ENCODE assay signal across 27 cellular contexts in genomic region chr2:70211595-70211994, GRCh38. TPM values are rescaled to one million over a fixed set of nuclear protein-coding genes. Genes with fewer than 3 reads are reported as not detected.
DNase-seq lines count a peak whose midpoint lies in the region; ATAC-seq, FAIRE-seq and TF ChIP-seq lines count a peak whose summit lies in the region.
"Had no signal": no experiment of that assay in that cellular context is flagged by ENCODE, and none has a peak within 500 bp of the region (broad histone marks: within the 10 kb centered on the region; RNA-seq: fewer than 3 reads in every experiment).

No MANE protein-coding gene starts in this region.

- H3K27me3 ChIP-seq in K562 (ENCODE audit: control insufficient read depth in 2 of 2, insufficient read depth in 2 of 2, low read length in 2 of 2): no peaks in the 10 kb centered on the region

- no TSS peak for BruUV-seq in K562 (replicated peaks; lab: Mats Ljungman, UMichigan)

- POLR2A ChIA-PET in A549 (lab: Yijun Ruan, JAX) (no interaction called here), K562 (lab: Yijun Ruan, JAX) (no interaction called here)

- no peaks in the 10 kb centered on the region for H3K9me3 Mint-ChIP-seq in activated T-cell treated with anti-CD3 and anti-CD28 coated beads, Interleukin-2, amount 50 U/mL, for 24 hours
- H3K9me3 Mint-ChIP-seq: CD8-positive, alpha-beta memory T cell had no signal

- peak; percentile 90 for FAIRE-seq in A549 (lab: Jason Lieb, UNC)
- FAIRE-seq in GM19239 (lab: Jason Lieb, UNC): peak; percentile 56
- no peak for FAIRE-seq in K562 (lab: Jason Lieb, UNC)
- no peak for FAIRE-seq in GM12891 (lab: Jason Lieb, UNC)

- H3K4me3 ChIP-seq in A549 (no peak overlapping the region), K562 (no peak overlapping the region)

- no peak for DNase-seq in activated T-cell treated with anti-CD3 and anti-CD28 coated beads, Interleukin-2, amount 50 U/mL, for 24 hours
- DNase-seq in activated T-cell treated with anti-CD3 and anti-CD28 coated beads, Interleukin-2, amount 50 U/mL, for 1 hour: no peak
- DNase-seq in A549 (ENCODE audit: low read depth in 1 of 2, low spot score in 1 of 2): no peak
- DNase-seq in GM19239 (ENCODE audit: insufficient read length, low spot score): no peak
- DNase-seq in K562 (ENCODE audit: extremely low read depth in 1 of 4, low spot score in 3 of 4): no peak
- DNase-seq in NOMO-1 treated with DMSO at 0.1 percent for 48 hours (lab: John Stamatoyannopoulos, UW; ENCODE audit: unreplicated experiment): no peak
- DNase-seq in GM12891 (ENCODE audit: insufficient read length, low spot score): no peak
- DNase-seq: AML-193; C1 segment of cervical spinal cord; CD8-positive, alpha-beta memory T cell; DMS 273 treated with DMSO at 0.1 percent for 48 hours; DMS79; EL; GF-D8; H7; Karpas-422; NCI-H1092 treated with DMSO at 0.1 percent for 48 hours; NCI-H1436; NCI-H187; NCI-H2081 treated with DMSO at 0.1 percent for 48 hours; NCI-H2171; NCI-H226; NCI-H510A; NCI-H69; SHP77 treated with DMSO at 0.1 percent for 48 hours had no signal

- peak overlapping the region; percentile 77 for H3K27ac Mint-ChIP-seq in activated T-cell treated with anti-CD3 and anti-CD28 coated beads, Interleukin-2, amount 50 U/mL, for 24 hours

- peaks cover 71% of the 10 kb centered on the region for H3K36me3 ChIP-seq in K562 (ENCODE audit: control insufficient read depth, insufficient read depth, low read length)

- H3K9me3 ChIP-seq in A549 (no peaks in the 10 kb centered on the region), K562 (replicated peaks; ENCODE audit: control insufficient read depth, insufficient read depth, low read depth, low read length) (no peaks in the 10 kb centered on the region)

- H3K4me2 ChIP-seq in A549 (no peak overlapping the region), K562 (ENCODE audit: insufficient read depth, low read length) (no peak overlapping the region)

- H3K27ac ChIP-seq in A549 (no peak overlapping the region), K562 (ENCODE audit: extremely low read depth, low read depth, low read length) (no peak overlapping the region)

- no peaks in the 10 kb centered on the region for H4K20me1 ChIP-seq in K562 (replicated peaks; ENCODE audit: control insufficient read depth, insufficient read depth, low read length)

- H3K79me2 ChIP-seq in K562 (ENCODE audit: control insufficient read depth, insufficient read depth, low read length): no peaks in the 10 kb centered on the region

- no peak overlapping the region for H2AFZ ChIP-seq in K562 (ENCODE audit: low read depth, low read length)

- no peak overlapping the region for H3K4me3 Mint-ChIP-seq in activated T-cell treated with anti-CD3 and anti-CD28 coated beads, Interleukin-2, amount 50 U/mL, for 24 hours
- H3K4me3 Mint-ChIP-seq: CD8-positive, alpha-beta memory T cell had no signal

- TF ChIP-seq RAD21 in A549 (conservative IDR thresholded peaks at IDR 0.05 in 1 of 2, IDR thresholded peaks at IDR 0.05 in 1 of 2): no peak
- TF ChIP-seq RAD21 in K562 (CRISPR knock-in tag; conservative IDR thresholded peaks at IDR 0.05 in 1 of 2, IDR thresholded peaks at IDR 0.05 in 1 of 2): no peak

- H3K4me1 ChIP-seq in A549: 0 out of 3 replicates have a peak, but pooled peaks cover 4% of the 10 kb centered on the region
- no peaks in the 10 kb centered on the region; a peak in 1 of 5 replicates for H3K4me1 ChIP-seq in K562 (replicated peaks in 1 of 2; ENCODE audit: control insufficient read depth in 2 of 2, insufficient read depth in 2 of 2, low read length in 2 of 2)

- peaks cover 74% of the 10 kb centered on the region for H3K36me3 Mint-ChIP-seq in activated T-cell treated with anti-CD3 and anti-CD28 coated beads, Interleukin-2, amount 50 U/mL, for 24 hours (ENCODE audit: low read depth)

- H3K9me1 ChIP-seq in K562 (ENCODE audit: control insufficient read depth, insufficient read depth, low read length): no peaks in the 10 kb centered on the region

- intact Hi-C loops in K562 (cut with micrococcal nuclease): no loop called here

- CTCF ChIA-PET in A549 (lab: Yijun Ruan, JAX): interaction anchor here (0.6 to 1.2 kb wide), 2 partner anchors 12 to 62 kb away, joined by 3 read pairs; no protein-coding TSS in a partner anchor
- CTCF ChIA-PET in K562 (lab: Yijun Ruan, JAX; ENCODE audit: low intra/inter-chr PET ratio): no interaction called here

- TF ChIP-seq CTCF in A549 (IDR thresholded peaks at IDR 0.05) (no peak), K562 (IDR thresholded peaks at IDR 0.05 in 2 of 3, conservative IDR thresholded peaks at IDR 0.05 in 1 of 3; ENCODE audit: insufficient read depth in 2 of 3, low read depth in 1 of 3, low read length in 3 of 3) (no peak)

- ATAC-seq in A549 (no peak), K562 (no peak), HG02610 (IDR thresholded peaks at IDR 0.05; ENCODE audit: unreplicated experiment) (no peak)
- ATAC-seq: Panc1 had no signal

- in situ Hi-C loops in K562 (cut with MboI): no loop called here

- no peak for TF ChIP-seq EP300 in A549 (IDR thresholded peaks at IDR 0.05)
- TF ChIP-seq EP300 in K562 (IDR thresholded peaks at IDR 0.05; ENCODE audit: low read length): no peak

- 93% methylated on average over 2 of the region's 2 CpGs for WGBS in A549 (ENCODE audit: missing lambda C conversion rate)
- WGBS in K562 (ENCODE audit: insufficient coverage, low coverage, missing lambda C conversion rate): 80% methylated on average over 2 of the region's 2 CpGs

- TF ChIP-seq POLR2A in A549 (IDR thresholded peaks at IDR 0.05; ENCODE audit: low read length) (no peak), K562 (conservative IDR thresholded peaks at IDR 0.05) (no peak), GM12891 (IDR thresholded peaks at IDR 0.05; ENCODE audit: low read depth, low read length) (no peak)

- no peaks in the 10 kb centered on the region for H3K27me3 Mint-ChIP-seq in activated T-cell treated with anti-CD3 and anti-CD28 coated beads, Interleukin-2, amount 50 U/mL, for 24 hours
- H3K27me3 Mint-ChIP-seq: CD8-positive, alpha-beta memory T cell had no signal

- H3K4me1 Mint-ChIP-seq in activated T-cell treated with anti-CD3 and anti-CD28 coated beads, Interleukin-2, amount 50 U/mL, for 24 hours (ENCODE audit: low read depth): peaks cover 22% of the 10 kb centered on the region

- H3K9ac ChIP-seq in K562 (ENCODE audit: insufficient read depth in 1 of 2, low read depth in 2 of 2, low read length in 2 of 2): no peak overlapping the region

RNA-seq across cellular contexts. Expression of gene C2orf42, which starts 20.8 kb away (rescaled TPM):
- polyA plus RNA-seq in A549 (2011; rRNA removed) (10.4 and 14.8 TPM in 2 replicates), A549 (2017; fragmentation: RNase III; extraction: RNeasy Plus Mini Kit Qiagen cat#74134 plus additional on column Dnase treatment) (8.1 to 9.5 TPM (median 8.3 TPM) in 3 replicates), K562 (2011; rRNA removed) (5.9 and 7.7 TPM in 2 replicates), K562 (2014; fragmentation: Illumina TruSeq; extraction: Trizol) (5.8 and 7.1 TPM in 2 replicates), K562 (2014; fragmentation: Nextera tagmentation; extraction: Ambion mirVana) (1 to 10 TPM; 4.6 to 4.9 TPM), K562 (2014; rRNA removed) (5.6 and 8.4 TPM in 2 replicates)
- 3.6 and 4.9 TPM in 2 replicates for polyA plus RNA-seq in A549 (2012; cell fraction: cytosol; rRNA removed)
- polyA plus RNA-seq in A549 (2012; cell fraction: nucleus; rRNA removed): 5.0 and 7.0 TPM in 2 replicates
- polyA minus RNA-seq in A549 (2011; rRNA and poly(A)+ RNA removed): 49.4 and 61.1 TPM in 2 replicates
- 50.0 and 60.5 TPM in 2 replicates for total RNA-seq in K562 (2011; cell fraction: chromatin; rRNA removed; ENCODE audit: low replicate concordance)
- total RNA-seq in K562 (2011; cell fraction: nucleolus; rRNA removed): 36.7 and 37.4 TPM in 2 replicates
- total RNA-seq in K562 (2011; cell fraction: nucleoplasm; rRNA removed): 43.0 and 56.3 TPM in 2 replicates
- total RNA-seq in K562 (2014; rRNA removed) (9.4 and 10.9 TPM in 2 replicates), K562 (2014; rRNA removed; fragmentation: Illumina TruSeq; extraction: Trizol) (7.1 and 7.7 TPM in 2 replicates), K562 (2015; rRNA removed; fragmentation: Illumina TruSeq; extraction: Trizol) (6.7 and 7.5 TPM in 2 replicates), K562 (2021) (7.3 and 9.6 TPM in 2 replicates)
- 2.8 and 4.8 TPM in 2 replicates for polyA plus RNA-seq in K562 (2011; cell fraction: cytosol; rRNA removed)
- 10.2 and 15.6 TPM in 2 replicates for polyA plus RNA-seq in K562 (2011; cell fraction: nucleus; rRNA removed)
- polyA plus RNA-seq in K562 (2012): 4.8 and 5.4 TPM in 2 replicates
- 20.2 and 25.2 TPM in 2 replicates for polyA minus RNA-seq in K562 (2011; rRNA and poly(A)+ RNA removed)
- 5.1 and 7.4 TPM in 2 replicates for polyA minus RNA-seq in K562 (2011; cell fraction: cytosol; rRNA and poly(A)+ RNA removed)
- 16.3 and 20.2 TPM in 2 replicates for polyA minus RNA-seq in K562 (2011; cell fraction: nucleus; rRNA and poly(A)+ RNA removed)
- polyA plus RNA-seq in GM12891 (2012; ENCODE audit: low read depth, missing spikeins): 7.6 TPM

RNA-seq across cellular contexts. Expression of gene TIA1, which starts 36.8 kb away (rescaled TPM):
- polyA plus RNA-seq in A549 (2011; rRNA removed): 148 and 173 TPM in 2 replicates
- 43.0 and 50.7 TPM in 2 replicates for polyA plus RNA-seq in A549 (2012; cell fraction: cytosol; rRNA removed)
- polyA plus RNA-seq in A549 (2012; cell fraction: nucleus; rRNA removed): 60.2 and 64.0 TPM in 2 replicates
- 59.5 to 65.8 TPM (median 61.2 TPM) in 3 replicates for polyA plus RNA-seq in A549 (2017; fragmentation: RNase III; extraction: RNeasy Plus Mini Kit Qiagen cat#74134 plus additional on column Dnase treatment)
- polyA minus RNA-seq in A549 (2011; rRNA and poly(A)+ RNA removed): 117 and 131 TPM in 2 replicates
- 172 and 407 TPM in 2 replicates for total RNA-seq in K562 (2011; cell fraction: chromatin; rRNA removed; ENCODE audit: low replicate concordance)
- total RNA-seq in K562 (2011; cell fraction: nucleolus; rRNA removed): 91.9 and 117 TPM in 2 replicates
- total RNA-seq in K562 (2011; cell fraction: nucleoplasm; rRNA removed): 142 and 174 TPM in 2 replicates
- total RNA-seq in K562 (2014; rRNA removed): 84.8 and 94.4 TPM in 2 replicates
- 89.8 and 94.2 TPM in 2 replicates for total RNA-seq in K562 (2014; rRNA removed; fragmentation: Illumina TruSeq; extraction: Trizol)
- total RNA-seq in K562 (2015; rRNA removed; fragmentation: Illumina TruSeq; extraction: Trizol): 72.0 and 79.6 TPM in 2 replicates
- 103 and 106 TPM in 2 replicates for total RNA-seq in K562 (2021)
- polyA plus RNA-seq in K562 (2011; rRNA removed): 101 and 129 TPM in 2 replicates
- polyA plus RNA-seq in K562 (2011; cell fraction: cytosol; rRNA removed): 24.3 and 33.4 TPM in 2 replicates
- 251 and 340 TPM in 2 replicates for polyA plus RNA-seq in K562 (2011; cell fraction: nucleus; rRNA removed)
- 47.5 and 55.4 TPM in 2 replicates for polyA plus RNA-seq in K562 (2012)
- polyA plus RNA-seq in K562 (2014; fragmentation: Illumina TruSeq; extraction: Trizol): 51.2 and 56.2 TPM in 2 replicates
- polyA plus RNA-seq in K562 (2014; fragmentation: Nextera tagmentation; extraction: Ambion mirVana): 10 to 100 TPM; 25.3 to 32.3 TPM
- 77.1 and 79.4 TPM in 2 replicates for polyA plus RNA-seq in K562 (2014; rRNA removed)
- 172 and 215 TPM in 2 replicates for polyA minus RNA-seq in K562 (2011; rRNA and poly(A)+ RNA removed)
- 50.4 and 58.5 TPM in 2 replicates for polyA minus RNA-seq in K562 (2011; cell fraction: cytosol; rRNA and poly(A)+ RNA removed)
- 130 and 131 TPM in 2 replicates for polyA minus RNA-seq in K562 (2011; cell fraction: nucleus; rRNA and poly(A)+ RNA removed)
- 38.7 TPM for polyA plus RNA-seq in GM12891 (2012; ENCODE audit: low read depth, missing spikeins)

RNA-seq across cellular contexts. Expression of gene PCYOX1, which starts 46.3 kb away (rescaled TPM):
- polyA plus RNA-seq in A549 (2011; rRNA removed) (101 and 102 TPM in 2 replicates), A549 (2017; fragmentation: RNase III; extraction: RNeasy Plus Mini Kit Qiagen cat#74134 plus additional on column Dnase treatment) (48.3 to 53.0 TPM (median 52.9 TPM) in 3 replicates), K562 (2011; rRNA removed) (9.6 and 18.3 TPM in 2 replicates), K562 (2014; fragmentation: Illumina TruSeq; extraction: Trizol) (10.7 and 13.6 TPM in 2 replicates), K562 (2014; fragmentation: Nextera tagmentation; extraction: Ambion mirVana) (1 to 10 TPM; 4.3 to 7.4 TPM), K562 (2014; rRNA removed) (6.9 and 7.7 TPM in 2 replicates)
- polyA plus RNA-seq in A549 (2012; cell fraction: cytosol; rRNA removed): 15.2 and 16.0 TPM in 2 replicates
- polyA plus RNA-seq in A549 (2012; cell fraction: nucleus; rRNA removed): 6.8 and 8.1 TPM in 2 replicates
- polyA minus RNA-seq in A549 (2011; rRNA and poly(A)+ RNA removed): 28.4 and 30.5 TPM in 2 replicates
- total RNA-seq in K562 (2011; cell fraction: chromatin; rRNA removed; ENCODE audit: low replicate concordance): 20.6 and 25.7 TPM in 2 replicates
- 8.5 and 11.1 TPM in 2 replicates for total RNA-seq in K562 (2011; cell fraction: nucleolus; rRNA removed)
- 18.4 and 20.1 TPM in 2 replicates for total RNA-seq in K562 (2011; cell fraction: nucleoplasm; rRNA removed)
- total RNA-seq in K562 (2014; rRNA removed) (6.8 and 7.7 TPM in 2 replicates), K562 (2014; rRNA removed; fragmentation: Illumina TruSeq; extraction: Trizol) (9.9 and 11.3 TPM in 2 replicates), K562 (2015; rRNA removed; fragmentation: Illumina TruSeq; extraction: Trizol) (12.3 and 13.4 TPM in 2 replicates), K562 (2021) (14.0 and 16.0 TPM in 2 replicates)
- polyA plus RNA-seq in K562 (2011; cell fraction: cytosol; rRNA removed): 3.6 and 5.1 TPM in 2 replicates
- 1.8 and 3.1 TPM in 2 replicates for polyA plus RNA-seq in K562 (2011; cell fraction: nucleus; rRNA removed)
- 10.0 and 16.1 TPM in 2 replicates for polyA plus RNA-seq in K562 (2012)
- polyA minus RNA-seq in K562 (2011; rRNA and poly(A)+ RNA removed): 20.8 and 29.8 TPM in 2 replicates
- polyA minus RNA-seq in K562 (2011; cell fraction: cytosol; rRNA and poly(A)+ RNA removed): 4.2 and 7.3 TPM in 2 replicates
- polyA minus RNA-seq in K562 (2011; cell fraction: nucleus; rRNA and poly(A)+ RNA removed): 0.54 and 2.0 TPM in 2 replicates
- 3.5 TPM for polyA plus RNA-seq in GM12891 (2012; ENCODE audit: low read depth, missing spikeins)
